15 cellular contexts compared by ENCODE assay signal in the genomic region with DNA sequence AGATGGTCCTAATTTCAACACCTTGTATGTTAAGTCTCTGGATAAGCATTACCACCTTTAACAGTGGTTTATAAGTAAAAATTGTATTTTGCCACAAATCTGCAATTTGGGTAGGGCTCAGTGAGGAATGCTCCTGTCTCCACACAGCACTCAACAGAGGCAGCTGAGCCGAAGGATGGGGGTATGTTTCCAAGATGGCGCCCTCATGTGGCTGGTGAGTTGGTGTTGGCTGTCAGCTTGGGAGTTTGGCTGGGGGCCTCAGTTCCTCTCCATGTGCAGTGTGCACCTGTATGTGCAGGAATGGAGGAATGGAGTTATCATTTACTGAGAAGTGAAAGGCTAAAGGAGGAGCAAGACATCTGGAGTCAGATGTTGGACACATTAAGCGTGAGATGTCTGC.
A peak's percentile ranks its signal among the peaks of the same experiment; 100 is the strongest.
DNase-seq lines count a peak whose midpoint lies in the region; TF ChIP-seq lines count a peak whose summit lies in the region.
"Had no signal": no experiment of that assay in that cellular context is flagged by ENCODE, and none has a peak within 500 bp of the region (broad histone marks: within the 10 kb centered on the region; RNA-seq: fewer than 3 reads in every experiment).

No MANE protein-coding gene starts in this region.

- H3K4me3 Mint-ChIP-seq in MCF 10A (ENCODE audit: unreplicated experiment) (no peak overlapping the region), chondrocyte (ENCODE audit: unreplicated experiment) (no peak overlapping the region)
- H3K4me3 Mint-ChIP-seq: activated T-helper 17 cell treated with anti-CD3 and anti-CD28 coated beads, Interleukin-2, amount 50 U/mL, for 72 hours; CD14-positive monocyte had no signal

- no peak overlapping the region for H3K27ac ChIP-seq in breast epithelium
- no peak overlapping the region for H3K27ac ChIP-seq in MM.1S (ENCODE audit: low read length)
- H3K27ac ChIP-seq: SK-N-MC, stomach had no signal

- H3K36me3 ChIP-seq in breast epithelium = no peaks in the 10 kb centered on the region
- no peaks in the 10 kb centered on the region for H3K36me3 ChIP-seq in MM.1S (replicated peaks; ENCODE audit: insufficient read depth, low read length)

- H3K9ac ChIP-seq in MM.1S (ENCODE audit: low read length) = no peak overlapping the region

- CTCF ChIA-PET in MCF 10A (lab: Yijun Ruan, JAX) = interaction anchor here (1.4 kb wide), 1 partner anchor 14 kb away, joined by 3 read pairs; no protein-coding TSS in a partner anchor

- BruUV-seq in MCF 10A (replicated peaks; lab: Mats Ljungman, UMichigan) = no TSS peak

- no peaks in the 10 kb centered on the region for H4K20me1 ChIP-seq in MM.1S (ENCODE audit: insufficient read depth, low read length)

- H3K9me3 Mint-ChIP-seq in MCF 10A (ENCODE audit: unreplicated experiment) (no peaks in the 10 kb centered on the region), chondrocyte (ENCODE audit: low read depth) (no peaks in the 10 kb centered on the region)
- H3K9me3 Mint-ChIP-seq: activated T-helper 17 cell treated with anti-CD3 and anti-CD28 coated beads, Interleukin-2, amount 50 U/mL, for 72 hours had no signal

- no peak overlapping the region for H3K4me2 ChIP-seq in MM.1S (ENCODE audit: low read depth, low read length)

- H3K4me1 Mint-ChIP-seq in MCF 10A (ENCODE audit: insufficient read depth, unreplicated experiment) (no peaks in the 10 kb centered on the region), chondrocyte (ENCODE audit: low read depth) (no peaks in the 10 kb centered on the region)
- H3K4me1 Mint-ChIP-seq: activated T-helper 17 cell treated with anti-CD3 and anti-CD28 coated beads, Interleukin-2, amount 50 U/mL, for 72 hours had no signal

- POLR2A ChIA-PET in MCF 10A (lab: Yijun Ruan, JAX) = no interaction called here

- no peaks in the 10 kb centered on the region for H3K27me3 Mint-ChIP-seq in MCF 10A (ENCODE audit: insufficient read depth, unreplicated experiment)
- H3K27me3 Mint-ChIP-seq in chondrocyte (ENCODE audit: low read depth) = no peaks in the 10 kb centered on the region

- H3K27ac Mint-ChIP-seq in MCF 10A (ENCODE audit: low read depth, unreplicated experiment) = no peak overlapping the region
- no peak overlapping the region for H3K27ac Mint-ChIP-seq in chondrocyte (ENCODE audit: unreplicated experiment)
- H3K27ac Mint-ChIP-seq: activated T-helper 17 cell treated with anti-CD3 and anti-CD28 coated beads, Interleukin-2, amount 50 U/mL, for 72 hours; CD14-positive monocyte had no signal

- no peaks in the 10 kb centered on the region for H3K4me1 ChIP-seq in breast epithelium
- no peaks in the 10 kb centered on the region for H3K4me1 ChIP-seq in MM.1S (ENCODE audit: low read length)
- H3K4me1 ChIP-seq: stomach had no signal

- H3F3A ChIP-seq in MM.1S (ENCODE audit: insufficient read depth, low read length) = no peaks in the 10 kb centered on the region

- H3K27me3 ChIP-seq in breast epithelium (no peaks in the 10 kb centered on the region), MM.1S (replicated peaks; ENCODE audit: insufficient read depth, low read length) (no peaks in the 10 kb centered on the region)
- H3K27me3 ChIP-seq: stomach had no signal

- no peak for TF ChIP-seq POLR2A in breast epithelium (IDR thresholded peaks at IDR 0.05)

- H3K36me3 Mint-ChIP-seq in MCF 10A (ENCODE audit: insufficient read depth, unreplicated experiment) (peaks cover 54% of the 10 kb centered on the region), chondrocyte (ENCODE audit: low read depth) (peaks cover 5% of the 10 kb centered on the region)

- DNase-seq in MCF 10A (ENCODE audit: unreplicated experiment) (peak; percentile 21), breast epithelium (ENCODE audit: low spot score in 2 of 2) (no peak), MM.1S (no peak), chondrocyte (ENCODE audit: low spot score) (no peak), ecto neural progenitor cell (ENCODE audit: low spot score) (no peak), NCI-H2171 treated with DMSO at 0.1 percent for 48 hours (lab: John Stamatoyannopoulos, UW) (no peak), NCI-H2107 (lab: John Stamatoyannopoulos, UW) (no peak)
- DNase-seq in stimulated activated CD8-positive, alpha-beta memory T cell treated with anti-CD3 and anti-CD28 coated beads, Interleukin-4, amount 100 ng/mL, for 48 hours = peak; percentile 30
- DNase-seq: activated CD4-positive, CD25-positive, alpha-beta regulatory T cell; NCI-H774; posterior cingulate gyrus; stomach had no signal

- H3K4me3 ChIP-seq in breast epithelium (no peak overlapping the region), MM.1S (ENCODE audit: low read length) (no peak overlapping the region)
- H3K4me3 ChIP-seq: SK-N-MC, stomach had no signal

- no peak for TF ChIP-seq CTCF in MCF 10A (IDR thresholded peaks at IDR 0.05; ENCODE audit: unreplicated experiment)
- no peak for TF ChIP-seq CTCF in breast epithelium (IDR thresholded peaks at IDR 0.05)
- TF ChIP-seq CTCF in MM.1S (IDR thresholded peaks at IDR 0.05; ENCODE audit: low read length) = peak; percentile 21
- peak; percentile 39 for TF ChIP-seq CTCF in chondrocyte (IDR thresholded peaks at IDR 0.05)

- intact Hi-C loops in MCF 10A (cut with micrococcal nuclease) = no loop called here
- intact Hi-C loops in breast epithelium (cut with DNase I; ENCODE audit: low total_unique reads) = no loop called here

- H3K9me3 ChIP-seq in breast epithelium (no peaks in the 10 kb centered on the region), MM.1S (replicated peaks; ENCODE audit: insufficient read depth, low read length) (no peaks in the 10 kb centered on the region)
- H3K9me3 ChIP-seq: stomach had no signal

- H3K79me2 ChIP-seq in MM.1S (ENCODE audit: low read length) = no peaks in the 10 kb centered on the region

- H2AFZ ChIP-seq in MM.1S (ENCODE audit: low read length) = no peak overlapping the region

- H3K9me2 ChIP-seq in MM.1S (replicated peaks; ENCODE audit: insufficient read depth, low read length) = no peaks in the 10 kb centered on the region

Comparison
In these comparisons a context has a peak if more than half of its experiments do, and no peak if none do; other contexts are left out.
1. DNase-seq: peak in MCF 10A (single experiment) and stimulated activated CD8-positive, alpha-beta memory T cell treated with anti-CD3 and anti-CD28 coated beads, Interleukin-4, amount 100 ng/mL, for 48 hours (single experiment); none in breast epithelium (0 of 2), MM.1S (single experiment), chondrocyte (single experiment), ecto neural progenitor cell (single experiment), NCI-H2171 treated with DMSO at 0.1 percent for 48 hours (single experiment) and NCI-H2107 (single experiment).
2. CTCF ChIP-seq: peak in MM.1S (single experiment) and chondrocyte (single experiment); none in MCF 10A (single experiment) and breast epithelium (0 of 3).